1 cellular context compared by ENCODE assay signal in the genomic region with DNA sequence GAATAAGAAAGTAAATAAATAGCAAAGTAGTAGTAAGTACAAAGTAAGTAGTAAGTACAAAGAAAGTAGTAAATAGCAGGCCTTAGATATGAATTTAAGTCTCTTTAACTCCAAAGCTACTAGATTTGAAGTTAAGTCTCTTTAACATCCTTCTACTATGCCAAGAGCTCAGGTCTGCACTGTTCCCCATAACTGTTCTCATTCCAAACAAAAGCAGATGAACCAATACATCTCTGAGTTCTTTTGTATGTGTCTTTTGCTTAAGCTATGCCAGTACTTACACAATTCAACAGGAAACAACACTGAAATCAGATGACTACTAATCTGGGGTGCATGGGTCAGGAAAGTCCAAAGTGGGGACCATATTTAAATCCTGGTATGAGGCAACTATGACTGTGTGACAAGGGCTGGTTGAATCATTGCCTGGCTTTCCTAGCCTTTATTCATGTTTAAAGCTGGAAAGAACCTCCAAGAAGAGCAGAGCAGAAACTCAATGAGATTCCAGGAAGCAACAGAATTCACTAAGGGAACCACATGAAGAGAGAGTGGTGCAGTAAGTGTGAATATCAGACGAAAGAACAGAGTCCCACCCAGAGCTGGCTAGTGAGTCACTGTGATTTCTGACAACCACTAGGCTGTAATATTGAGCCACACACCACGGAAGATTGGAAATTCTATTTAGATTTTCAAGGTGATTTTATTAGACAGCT.
TF ChIP-seq lines count a peak whose summit lies in the region.

No MANE protein-coding gene starts in this region.

TF ChIP-seq in SK-N-SH treated with all-trans-retinoic acid at 6 μM for 48 hours, 23 proteins besides CTCF, POLR2A, EP300 and RAD21 (continued from another document):
- TF ChIP-seq, protein P1, sequence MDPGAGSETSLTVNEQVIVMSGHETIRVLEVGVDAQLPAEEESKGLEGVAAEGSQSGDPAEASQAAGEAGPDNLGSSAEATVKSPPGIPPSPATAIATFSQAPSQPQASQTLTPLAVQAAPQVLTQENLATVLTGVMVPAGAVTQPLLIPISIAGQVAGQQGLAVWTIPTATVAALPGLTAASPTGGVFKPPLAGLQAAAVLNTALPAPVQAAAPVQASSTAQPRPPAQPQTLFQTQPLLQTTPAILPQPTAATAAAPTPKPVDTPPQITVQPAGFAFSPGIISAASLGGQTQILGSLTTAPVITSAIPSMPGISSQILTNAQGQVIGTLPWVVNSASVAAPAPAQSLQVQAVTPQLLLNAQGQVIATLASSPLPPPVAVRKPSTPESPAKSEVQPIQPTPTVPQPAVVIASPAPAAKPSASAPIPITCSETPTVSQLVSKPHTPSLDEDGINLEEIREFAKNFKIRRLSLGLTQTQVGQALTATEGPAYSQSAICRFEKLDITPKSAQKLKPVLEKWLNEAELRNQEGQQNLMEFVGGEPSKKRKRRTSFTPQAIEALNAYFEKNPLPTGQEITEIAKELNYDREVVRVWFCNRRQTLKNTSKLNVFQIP (CRISPR knock-in tag; IDR thresholded peaks at IDR 0.05; ENCODE audit: borderline replicate concordance, low read depth), result no peak
- TF ChIP-seq, protein P2, sequence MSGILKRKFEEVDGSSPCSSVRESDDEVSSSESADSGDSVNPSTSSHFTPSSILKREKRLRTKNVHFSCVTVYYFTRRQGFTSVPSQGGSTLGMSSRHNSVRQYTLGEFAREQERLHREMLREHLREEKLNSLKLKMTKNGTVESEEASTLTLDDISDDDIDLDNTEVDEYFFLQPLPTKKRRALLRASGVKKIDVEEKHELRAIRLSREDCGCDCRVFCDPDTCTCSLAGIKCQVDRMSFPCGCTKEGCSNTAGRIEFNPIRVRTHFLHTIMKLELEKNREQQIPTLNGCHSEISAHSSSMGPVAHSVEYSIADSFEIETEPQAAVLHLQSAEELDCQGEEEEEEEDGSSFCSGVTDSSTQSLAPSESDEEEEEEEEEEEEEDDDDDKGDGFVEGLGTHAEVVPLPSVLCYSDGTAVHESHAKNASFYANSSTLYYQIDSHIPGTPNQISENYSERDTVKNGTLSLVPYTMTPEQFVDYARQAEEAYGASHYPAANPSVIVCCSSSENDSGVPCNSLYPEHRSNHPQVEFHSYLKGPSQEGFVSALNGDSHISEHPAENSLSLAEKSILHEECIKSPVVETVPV (CRISPR knock-in tag; IDR thresholded peaks at IDR 0.05), result no peak
